ENCODE assay signal across 35 cellular contexts in genomic region chr19:30008169-30008568, GRCh38.
"Had no signal": no experiment of that assay in that cellular context is flagged by ENCODE, and none has a peak within 500 bp of the region (broad histone marks: within the 10 kb centered on the region; RNA-seq: fewer than 3 reads in every experiment).

No MANE protein-coding gene starts in this region.

- H3K27me3 ChIP-seq: MG63 had no signal

- H3K9me3 ChIP-seq: MG63 had no signal

- H3K4me3 ChIP-seq: MG63 had no signal

- DNase-seq: Karpas-422, Kasumi-1, MG63, MM.1S, MV-4-11, NCI-H1048, NCI-H1092, NCI-H1092 treated with DMSO at 0.1 percent for 48 hours, NCI-H1105, NCI-H1105 treated with DMSO at 0.1 percent for 48 hours, NCI-H1417, NCI-H1417 treated with DMSO at 0.1 percent for 48 hours, NCI-H1436, NCI-H1436 treated with DMSO at 0.1 percent for 48 hours, NCI-H146, NCI-H1694, NCI-H1694 treated with DMSO at 0.1 percent for 48 hours, NCI-H187, NCI-H187 treated with DMSO at 0.1 percent for 48 hours, NCI-H1930, NCI-H2029, NCI-H2029 treated with DMSO at 0.1 percent for 48 hours, NCI-H2081, NCI-H2081 treated with DMSO at 0.1 percent for 48 hours, NCI-H2107, NCI-H2171, NCI-H2171 treated with DMSO at 0.1 percent for 48 hours, NCI-H2227 treated with DMSO at 0.1 percent for 48 hours, NCI-H226, NCI-H345, NCI-H446, NCI-H446 treated with DMSO at 0.1 percent for 48 hours, NCI-H510A, NCI-H510A treated with DMSO at 0.1 percent for 48 hours, NCI-H524 had no signal
